ENCODE assay signal across 24 cellular contexts in the genomic region with DNA sequence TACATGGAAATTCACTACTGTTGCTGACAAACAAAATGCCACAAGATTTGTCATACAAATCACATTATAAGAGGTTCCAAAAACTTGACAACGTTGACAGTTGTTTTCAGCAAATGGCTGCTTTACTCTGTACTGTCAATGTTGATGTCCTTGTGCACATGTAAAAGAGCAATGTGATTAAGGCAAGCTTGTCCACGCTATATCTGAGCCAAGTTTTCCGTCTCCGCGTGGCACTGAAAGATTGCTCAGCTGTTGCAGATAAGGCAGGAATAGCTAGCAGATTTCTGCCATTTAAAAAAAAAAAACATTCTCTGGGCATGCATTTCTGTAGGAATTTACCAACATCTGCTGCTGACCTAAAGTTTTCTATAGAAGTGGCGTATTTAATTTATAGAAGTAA. TPM values are rescaled to one million over a fixed set of nuclear protein-coding genes. Genes with fewer than 3 reads are reported as not detected.
DNase-seq lines count a peak whose midpoint lies in the region; ATAC-seq and TF ChIP-seq lines count a peak whose summit lies in the region.
"Had no signal": no experiment of that assay in that cellular context is flagged by ENCODE, and none has a peak within 500 bp of the region (broad histone marks: within the 10 kb centered on the region; RNA-seq: fewer than 3 reads in every experiment).

No MANE protein-coding gene starts in this region.

- H3K4me3 Mint-ChIP-seq in nephron: peak overlapping the region in 1 of 3 experiments; percentile 59
- H3K4me3 Mint-ChIP-seq: CD4-positive, alpha-beta memory T cell; H9; HFFc6 had no signal

- H3K36me3 Mint-ChIP-seq in nephron (ENCODE audit: low read depth): no peaks in the 10 kb centered on the region
- H3K36me3 Mint-ChIP-seq: CD4-positive, alpha-beta memory T cell had no signal

- H3K4me3 ChIP-seq in left ventricle myocardium inferior (no peak overlapping the region), heart left ventricle (no peak overlapping the region), smooth muscle cell (no peak overlapping the region)
- H3K4me3 ChIP-seq: BLaER1, GM12878 had no signal

- H3K9me3 Mint-ChIP-seq in nephron: no peaks in the 10 kb centered on the region
- H3K9me3 Mint-ChIP-seq: H9, HFFc6 had no signal

- peak overlapping the region; percentile 46 for H2AFZ ChIP-seq in smooth muscle cell (ENCODE audit: low read depth)

- no peaks in the 10 kb centered on the region for H4K20me1 ChIP-seq in smooth muscle cell (ENCODE audit: low read depth)
- H4K20me1 ChIP-seq: BLaER1 had no signal

- TF ChIP-seq CTCF in left ventricle myocardium inferior (IDR thresholded peaks at IDR 0.05; ENCODE audit: borderline replicate concordance) (no peak), heart left ventricle (IDR thresholded peaks at IDR 0.05) (no peak), nephron (IDR thresholded peaks at IDR 0.05; ENCODE audit: unreplicated experiment in 3 of 3) (no peak), smooth muscle cell (IDR thresholded peaks at IDR 0.05; ENCODE audit: borderline replicate concordance, insufficient read depth, poor library complexity, severe bottlenecking) (no peak)

- ATAC-seq in Right ventricle myocardium inferior (peak; percentile 52), heart left ventricle (peak in 3 of 4 donors; percentile 65 to 86 (median 79)), HG02642 (IDR thresholded peaks at IDR 0.05; ENCODE audit: poor library complexity, unreplicated experiment) (no peak), HG03571 (IDR thresholded peaks at IDR 0.05; ENCODE audit: unreplicated experiment) (no peak)
- ATAC-seq: GM12878, Panc1 had no signal

- 46 to 63% (median 54%) methylated on average over 6 of the region's 6 CpGs for WGBS in heart left ventricle, 4 donors
- 36% methylated on average over 6 of the region's 6 CpGs for WGBS in smooth muscle cell (ENCODE audit: low lambda C conversion rate)

- H3K4me1 ChIP-seq in left ventricle myocardium inferior: peaks cover 16% of the 10 kb centered on the region
- peaks cover 0 to 6% (median 0%) of the 10 kb centered on the region in 12 donors for H3K4me1 ChIP-seq in heart left ventricle
- H3K4me1 ChIP-seq in smooth muscle cell (ENCODE audit: low read depth): no peaks in the 10 kb centered on the region

- peaks cover 25% of the 10 kb centered on the region for H3K4me1 Mint-ChIP-seq in nephron
- H3K4me1 Mint-ChIP-seq: CD4-positive, alpha-beta memory T cell had no signal

- H3K4me2 ChIP-seq in smooth muscle cell: peak overlapping the region; percentile 22
- H3K4me2 ChIP-seq: BLaER1 had no signal

- DNase-seq in Right ventricle myocardium inferior (ENCODE audit: missing footprints) (no peak), left ventricle myocardium inferior (no peak), heart left ventricle (peak in 1 of 5 donors; percentile 25), smooth muscle cell (lab: John Stamatoyannopoulos, UW; ENCODE audit: unreplicated experiment) (no peak), NCI-H446 treated with DMSO at 0.1 percent for 48 hours (lab: John Stamatoyannopoulos, UW) (no peak)
- DNase-seq: ACHN; CD4-positive, alpha-beta memory T cell; DND-41; H9; HFFc6; KG1; NCI-H1092 treated with DMSO at 0.1 percent for 48 hours; NCI-H146; NCI-H2029; NCI-H226; NCI-H524; NCI-H774 had no signal

- no peaks in the 10 kb centered on the region for H3K79me2 ChIP-seq in smooth muscle cell (ENCODE audit: low read depth)

- TF ChIP-seq POLR2A in heart left ventricle (IDR thresholded peaks at IDR 0.05): no peak

- H3K36me3 ChIP-seq in left ventricle myocardium inferior (no peaks in the 10 kb centered on the region), heart left ventricle (no peaks in the 10 kb centered on the region), smooth muscle cell (ENCODE audit: low read depth) (no peaks in the 10 kb centered on the region)
- H3K36me3 ChIP-seq: BLaER1 had no signal

- no peak overlapping the region for H3K9ac ChIP-seq in smooth muscle cell (ENCODE audit: low read depth)
- H3K9ac ChIP-seq: BLaER1 had no signal

- H3K27ac ChIP-seq in left ventricle myocardium inferior (replicated peaks) (no peak overlapping the region), heart left ventricle (no peak overlapping the region), smooth muscle cell (ENCODE audit: low read depth) (no peak overlapping the region)
- H3K27ac ChIP-seq: 22Rv1, BLaER1 had no signal

- no peaks in the 10 kb centered on the region for H3F3A ChIP-seq in smooth muscle cell (ENCODE audit: low read depth)

- no peaks in the 10 kb centered on the region for H3K9me3 ChIP-seq in left ventricle myocardium inferior (replicated peaks)
- H3K9me3 ChIP-seq in heart left ventricle: no peaks in the 10 kb centered on the region
- H3K9me3 ChIP-seq in smooth muscle cell (replicated peaks; ENCODE audit: low read depth): no peaks in the 10 kb centered on the region
- H3K9me3 ChIP-seq: BLaER1 had no signal

- H3K27me3 ChIP-seq in left ventricle myocardium inferior (ENCODE audit: low read depth) (no peaks in the 10 kb centered on the region), heart left ventricle (no peaks in the 10 kb centered on the region), smooth muscle cell (ENCODE audit: low read depth) (no peaks in the 10 kb centered on the region)
- H3K27me3 ChIP-seq: BLaER1 had no signal

- H3K27ac Mint-ChIP-seq in nephron: peak overlapping the region; percentile 59 to 79 (median 61)
- H3K27ac Mint-ChIP-seq: CD4-positive, alpha-beta memory T cell; H9; HFFc6 had no signal

- H3K27me3 Mint-ChIP-seq in nephron (ENCODE audit: low read depth): no peaks in the 10 kb centered on the region

- intact Hi-C loops in Right ventricle myocardium inferior (cut with DNase I): no loop called here
- intact Hi-C loops in left ventricle myocardium inferior (cut with micrococcal nuclease): no loop called here
- intact Hi-C loops in heart left ventricle (cut with DNase I): no loop called here

RNA-seq across cellular contexts. Expression of a gene that starts 46.4 kb away (rescaled TPM):
- 46.7 TPM for total RNA-seq in Right ventricle myocardium inferior
- total RNA-seq in left ventricle myocardium inferior: 54.2 TPM
- 10 to 100 TPM; 36.8 to 98.5 (median 58.6) TPM for total RNA-seq in heart left ventricle
- polyA plus RNA-seq in heart left ventricle: 10 to 100 TPM; 15.5 to 18.3 TPM
- 10.7 and 14.0 TPM in 2 replicates for total RNA-seq in smooth muscle cell
- 8.1 and 11.4 TPM in 2 replicates for polyA plus RNA-seq in smooth muscle cell

Comparison
In these comparisons a context has a peak if more than half of its experiments do, and no peak if none do; other contexts are left out.
1. ATAC-seq: peak in Right ventricle myocardium inferior (single experiment) and heart left ventricle (3 of 4); none in HG02642 (single experiment) and HG03571 (single experiment).